Comparison of ENCODE assay signal across 1 cellular context in the genomic region with DNA sequence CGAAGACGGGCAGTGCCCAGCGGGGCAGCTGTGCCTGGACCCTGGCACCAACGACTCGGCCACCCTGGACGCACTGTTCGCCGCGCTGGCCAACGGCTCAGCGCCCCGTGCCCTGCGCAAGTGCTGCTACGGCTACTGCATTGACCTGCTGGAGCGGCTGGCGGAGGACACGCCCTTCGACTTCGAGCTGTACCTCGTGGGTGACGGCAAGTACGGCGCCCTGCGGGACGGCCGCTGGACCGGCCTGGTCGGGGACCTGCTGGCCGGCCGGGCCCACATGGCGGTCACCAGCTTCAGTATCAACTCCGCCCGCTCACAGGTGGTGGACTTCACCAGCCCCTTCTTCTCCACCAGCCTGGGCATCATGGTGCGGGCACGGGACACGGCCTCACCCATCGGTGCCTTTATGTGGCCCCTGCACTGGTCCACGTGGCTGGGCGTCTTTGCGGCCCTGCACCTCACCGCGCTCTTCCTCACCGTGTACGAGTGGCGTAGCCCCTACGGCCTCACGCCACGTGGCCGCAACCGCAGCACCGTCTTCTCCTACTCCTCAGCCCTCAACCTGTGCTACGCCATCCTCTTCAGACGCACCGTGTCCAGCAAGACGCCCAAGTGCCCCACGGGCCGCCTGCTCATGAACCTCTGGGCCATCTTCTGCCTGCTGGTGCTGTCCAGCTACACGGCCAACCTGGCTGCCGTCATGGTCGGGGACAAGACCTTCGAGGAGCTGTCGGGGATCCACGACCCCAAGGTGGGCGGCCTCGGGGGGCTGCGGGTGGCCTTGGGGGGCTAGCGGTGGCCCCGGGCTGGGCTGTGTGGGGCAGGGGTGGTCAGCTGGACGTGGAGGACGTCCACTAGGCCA.
TF ChIP-seq lines count a peak whose summit lies in the region.

No MANE protein-coding gene starts in this region.

TF ChIP-seq in K562, 482 proteins besides CTCF, POLR2A, EP300 and RAD21:
- TF ChIP-seq REST (CRISPR knock-in tag; IDR thresholded peaks at IDR 0.05; ENCODE audit: low read depth), result no peak
- TF ChIP-seq THRAP3 (IDR thresholded peaks at IDR 0.05; ENCODE audit: borderline replicate concordance), result no peak
- no peak for TF ChIP-seq SETDB1 (IDR thresholded peaks at IDR 0.05; ENCODE audit: low read length)
- no peak for TF ChIP-seq BACH1 (tag; IDR thresholded peaks at IDR 0.05)
- peak; percentile 60 for TF ChIP-seq POLR2G (IDR thresholded peaks at IDR 0.05; ENCODE audit: low read depth, low read length)
- TF ChIP-seq TRIM28 (IDR thresholded peaks at IDR 0.05), result no peak
- TF ChIP-seq NFRKB (IDR thresholded peaks at IDR 0.05; ENCODE audit: low read depth), result no peak
- no peak for TF ChIP-seq POLR3G (IDR thresholded peaks at IDR 0.05; ENCODE audit: extremely low read depth, insufficient read length, insufficient replicate concordance)
- TF ChIP-seq ZBTB33 (CRISPR knock-in tag; IDR thresholded peaks at IDR 0.05), result peak; percentile 94
- TF ChIP-seq RBFOX2 (IDR thresholded peaks at IDR 0.05; ENCODE audit: low read depth, low read length), result 0 out of 2 replicates have a peak, but pooled peaks have one; percentile 33
- TF ChIP-seq ZNF717 (CRISPR knock-in tag; IDR thresholded peaks at IDR 0.05), result no peak
- peak; percentile 95 for TF ChIP-seq HNRNPL (IDR thresholded peaks at IDR 0.05; ENCODE audit: low read depth, low read length)
- no peak for TF ChIP-seq ZNF41 (CRISPR knock-in tag; conservative IDR thresholded peaks at IDR 0.05)
- TF ChIP-seq TCFL5 (CRISPR knock-in tag; conservative IDR thresholded peaks at IDR 0.05), result no peak
- TF ChIP-seq ZNF740 (CRISPR knock-in tag; IDR thresholded peaks at IDR 0.05), result no peak
- TF ChIP-seq ZNF740 (tag; IDR thresholded peaks at IDR 0.05), result no peak
- no peak for TF ChIP-seq HDAC3 (IDR thresholded peaks at IDR 0.05; ENCODE audit: borderline replicate concordance, partially characterized antibody)
- no peak for TF ChIP-seq DMBX1 (CRISPR knock-in tag; IDR thresholded peaks at IDR 0.05; ENCODE audit: borderline replicate concordance)
